ENCODE assay signal across 8 cellular contexts in the genomic region with DNA sequence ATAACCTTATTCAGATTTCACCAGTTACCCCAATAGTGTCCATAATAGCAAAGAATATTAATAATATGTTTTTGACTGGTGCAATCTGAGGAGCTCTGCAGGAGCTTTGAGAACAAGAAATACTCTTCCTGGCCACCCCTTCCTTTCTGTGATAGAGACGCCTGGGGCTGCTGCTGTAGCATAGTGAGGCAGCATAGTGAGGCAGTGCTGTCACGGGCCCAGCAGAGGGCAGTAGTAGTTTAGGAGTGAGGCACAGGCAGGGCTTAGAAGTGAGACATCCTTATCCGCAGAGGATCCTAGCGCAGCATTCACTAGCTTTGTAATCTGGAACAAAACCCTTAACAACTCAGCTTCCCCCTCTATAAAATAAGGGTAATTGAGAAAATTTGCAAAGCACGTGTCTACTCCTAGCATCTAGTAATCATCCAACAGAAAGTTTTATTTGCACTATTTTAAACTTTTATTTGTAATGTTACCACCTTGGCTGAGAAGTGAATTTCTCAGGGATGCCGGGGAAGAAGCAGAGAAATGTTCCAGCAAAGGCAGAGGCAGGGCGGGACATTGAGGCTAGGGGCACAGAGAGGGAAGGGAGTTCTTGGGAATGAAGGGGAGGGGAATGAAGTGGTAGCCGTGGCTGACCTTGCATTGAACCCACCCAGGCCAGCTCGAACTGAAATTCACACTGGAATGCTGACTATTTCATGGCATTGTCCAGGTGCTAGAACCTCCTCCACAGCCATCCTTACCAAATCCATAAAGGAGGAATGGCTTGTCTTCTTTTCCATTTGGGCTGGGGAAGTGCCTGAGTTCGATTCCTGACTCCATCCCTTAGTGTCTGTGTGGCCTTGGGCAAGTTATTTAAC.
A peak's percentile ranks its signal among the peaks of the same experiment; 100 is the strongest.
DNase-seq lines count a peak whose midpoint lies in the region; ATAC-seq and TF ChIP-seq lines count a peak whose summit lies in the region.

No MANE protein-coding gene starts in this region.

- no peaks in the 10 kb centered on the region for H3K79me2 ChIP-seq in H9 (ENCODE audit: insufficient read depth, low read length)
- no peaks in the 10 kb centered on the region for H3K79me2 ChIP-seq in MM.1S (ENCODE audit: low read length)
- no peaks in the 10 kb centered on the region for H3K79me2 ChIP-seq in trophoblast cell (ENCODE audit: control insufficient read depth, insufficient read depth, low read length, poor library complexity)

- H4K8ac ChIP-seq in H9 (replicated peaks; ENCODE audit: insufficient read length, low read depth, low read length) (no peak overlapping the region), trophoblast cell (ENCODE audit: low read depth, low read length) (no peak overlapping the region)

- no peak overlapping the region for H3K4me3 Mint-ChIP-seq in H9

- peaks cover 0 to 6% of the 10 kb centered on the region in 2 experiments; a peak in 1 of 4 replicates for H3K4me1 Mint-ChIP-seq in H9

- DNase-seq in GF-D8 (lab: John Stamatoyannopoulos, UW) (peak; percentile 9), H9 (peak; percentile 84), MM.1S (peak; percentile 63), SK-MEL-5 (ENCODE audit: low read depth, low spot score) (peak; percentile 91), globus pallidus (ENCODE audit: low spot score) (peak; percentile 85), trophoblast cell (peak; percentile 63 to 84), upper lobe of left lung (peak in 1 of 2 donors; percentile 78)
- peak; percentile 17 to 46 (median 24) for DNase-seq in activated naive CD4-positive, alpha-beta T cell (lab: John Stamatoyannopoulos, UW)

- no peak overlapping the region for H3K9ac ChIP-seq in H9 (ENCODE audit: extremely low read depth, insufficient read length, low read length)
- no peak overlapping the region for H3K9ac ChIP-seq in MM.1S (ENCODE audit: low read length)
- no peak overlapping the region for H3K9ac ChIP-seq in trophoblast cell (ENCODE audit: low read length)

- no peaks in the 10 kb centered on the region for H3K9me3 ChIP-seq in H9 (ENCODE audit: control insufficient read depth, low read depth, low read length)
- no peaks in the 10 kb centered on the region for H3K9me3 ChIP-seq in MM.1S (replicated peaks; ENCODE audit: insufficient read depth, low read length)
- no peaks in the 10 kb centered on the region for H3K9me3 ChIP-seq in trophoblast cell (ENCODE audit: insufficient read depth, low read depth, low read length)
- H3K9me3 ChIP-seq in upper lobe of left lung = no peaks in the 10 kb centered on the region

- H3K23ac ChIP-seq in H9 (ENCODE audit: insufficient read length, low read depth, low read length) (no peak overlapping the region), trophoblast cell (ENCODE audit: low read length) (no peak overlapping the region)

- no peaks in the 10 kb centered on the region for H3K36me3 ChIP-seq in MM.1S (replicated peaks; ENCODE audit: insufficient read depth, low read length)
- H3K36me3 ChIP-seq in trophoblast cell (ENCODE audit: control insufficient read depth in 1 of 2, insufficient read depth in 2 of 2, low read length in 2 of 2) = no peaks in the 10 kb centered on the region
- no peaks in the 10 kb centered on the region for H3K36me3 ChIP-seq in upper lobe of left lung

- H3K27me3 Mint-ChIP-seq in H9 (ENCODE audit: low read depth) = no peaks in the 10 kb centered on the region

- H2BK120ac ChIP-seq in H9 (ENCODE audit: low read depth, low read length, poor library complexity, severe bottlenecking) = no peak overlapping the region
- no peak overlapping the region for H2BK120ac ChIP-seq in trophoblast cell (ENCODE audit: insufficient read depth, low read length, poor library complexity)

- peak; percentile 97 for TF ChIP-seq CTCF in H9 (conservative IDR thresholded peaks at IDR 0.05)
- peak; percentile 93 for TF ChIP-seq CTCF in MM.1S (IDR thresholded peaks at IDR 0.05; ENCODE audit: low read length)
- peak; percentile 35 to 81 (median 71) for TF ChIP-seq CTCF in upper lobe of left lung (IDR thresholded peaks at IDR 0.05)

- no peak overlapping the region for H3K4me2 ChIP-seq in H9 (ENCODE audit: insufficient read depth, insufficient read length, low read length)
- H3K4me2 ChIP-seq in MM.1S (ENCODE audit: low read depth, low read length) = no peak overlapping the region
- no peak overlapping the region for H3K4me2 ChIP-seq in trophoblast cell (ENCODE audit: low read length)

- TF ChIP-seq POLR2A in upper lobe of left lung (IDR thresholded peaks at IDR 0.05) = no peak

- no peaks in the 10 kb centered on the region for H3K36me3 Mint-ChIP-seq in H9 (ENCODE audit: insufficient read depth in 1 of 3, low read depth in 3 of 3)

- H2BK5ac ChIP-seq in H9 (ENCODE audit: insufficient read length, low read length) = no peak overlapping the region
- H2BK5ac ChIP-seq in trophoblast cell (ENCODE audit: low read depth, low read length, poor library complexity) = no peak overlapping the region

- no peak overlapping the region for H3K18ac ChIP-seq in H9 (ENCODE audit: insufficient read length, low read depth, low read length)
- no peak overlapping the region for H3K18ac ChIP-seq in trophoblast cell (ENCODE audit: low read length)

- H3T11ph ChIP-seq in H9 (ENCODE audit: low read length) = no peak overlapping the region

- H4K91ac ChIP-seq in H9 (ENCODE audit: insufficient read length, low read depth, low read length) = no peak overlapping the region
- H4K91ac ChIP-seq in trophoblast cell (ENCODE audit: low read depth, low read length) = no peak overlapping the region

- H3K4ac ChIP-seq in H9 (ENCODE audit: low read depth, low read length) (no peak overlapping the region), trophoblast cell (ENCODE audit: low read depth, low read length) (no peak overlapping the region)

- no peak overlapping the region for H4K12ac ChIP-seq in trophoblast cell (ENCODE audit: low read depth, low read length)

- no peak overlapping the region for H2BK20ac ChIP-seq in H9 (ENCODE audit: low read depth, low read length, poor library complexity, severe bottlenecking)

- no peak overlapping the region for H3K56ac ChIP-seq in H9 (ENCODE audit: insufficient read length, low read depth, low read length)

- H2AFZ ChIP-seq in H9 (ENCODE audit: low read length) = no peak overlapping the region
- no peak overlapping the region for H2AFZ ChIP-seq in MM.1S (ENCODE audit: low read length)
- H2AFZ ChIP-seq in trophoblast cell (ENCODE audit: insufficient read depth, low read length, poor library complexity) = no peak overlapping the region

- H2BK12ac ChIP-seq in H9 (ENCODE audit: insufficient read length, low read depth, low read length) (no peak overlapping the region), trophoblast cell (ENCODE audit: low read length) (no peak overlapping the region)

- no peaks in the 10 kb centered on the region for H3K9me3 Mint-ChIP-seq in H9

- H2BK15ac ChIP-seq in H9 (ENCODE audit: low read depth, low read length) = no peak overlapping the region

- H3K4me1 ChIP-seq in H9 (ENCODE audit: insufficient read depth, low read length) (no peaks in the 10 kb centered on the region), MM.1S (ENCODE audit: low read length) (no peaks in the 10 kb centered on the region), trophoblast cell (ENCODE audit: control insufficient read depth in 1 of 2, insufficient read depth in 2 of 2, low read length in 2 of 2) (peaks cover 0 to 2% of the 10 kb centered on the region in 2 experiments), upper lobe of left lung (no peaks in the 10 kb centered on the region)

- TF ChIP-seq EP300 in upper lobe of left lung (IDR thresholded peaks at IDR 0.05) = no peak

- H4K20me1 ChIP-seq in H9 (ENCODE audit: control insufficient read depth, insufficient read depth, insufficient read length) (no peaks in the 10 kb centered on the region), MM.1S (ENCODE audit: insufficient read depth, low read length) (no peaks in the 10 kb centered on the region)

- H3F3A ChIP-seq in MM.1S (ENCODE audit: insufficient read depth, low read length) = no peaks in the 10 kb centered on the region

- no peaks in the 10 kb centered on the region for H3K23me2 ChIP-seq in H9 (ENCODE audit: insufficient read length, low read depth, low read length, poor library complexity, severe bottlenecking)

- H3K27ac ChIP-seq in H9 (ENCODE audit: insufficient read length, low read depth, low read length) (no peak overlapping the region), MM.1S (ENCODE audit: low read length) (no peak overlapping the region), trophoblast cell (ENCODE audit: low read depth, low read length) (no peak overlapping the region), upper lobe of left lung (no peak overlapping the region)

- H3K4me3 ChIP-seq in MM.1S (ENCODE audit: low read length) (no peak overlapping the region), trophoblast cell (ENCODE audit: low read depth, low read length) (no peak overlapping the region), upper lobe of left lung (no peak overlapping the region)

- no peaks in the 10 kb centered on the region for H3K9me2 ChIP-seq in MM.1S (replicated peaks; ENCODE audit: insufficient read depth, low read length)

- no peak overlapping the region for H4K5ac ChIP-seq in H9 (ENCODE audit: insufficient read length, low read depth, low read length)

- H3K27me3 ChIP-seq in H9 (ENCODE audit: insufficient read depth, low read length) = no peaks in the 10 kb centered on the region
- H3K27me3 ChIP-seq in MM.1S (replicated peaks; ENCODE audit: insufficient read depth, low read length) = no peaks in the 10 kb centered on the region
- H3K27me3 ChIP-seq in trophoblast cell (ENCODE audit: insufficient read depth, low read length) = no peaks in the 10 kb centered on the region
- no peaks in the 10 kb centered on the region for H3K27me3 ChIP-seq in upper lobe of left lung

- H3K79me1 ChIP-seq in H9 (ENCODE audit: insufficient read depth, low read depth, low read length, poor library complexity, severe bottlenecking) (no peaks in the 10 kb centered on the region), trophoblast cell (ENCODE audit: low read length) (no peaks in the 10 kb centered on the region)

- H2AK5ac ChIP-seq in H9 (ENCODE audit: insufficient read length, low read length) (no peak overlapping the region), trophoblast cell (ENCODE audit: low read length) (no peak overlapping the region)

- H3K14ac ChIP-seq in H9 (ENCODE audit: insufficient read depth, low read length) (no peak overlapping the region), trophoblast cell (ENCODE audit: low read length) (no peak overlapping the region)

- no peak overlapping the region for H3K27ac Mint-ChIP-seq in H9

- peak; percentile 92 to 97 for ATAC-seq in upper lobe of left lung (ENCODE audit: low FRiP score in 2 of 2)

- no CpG with 5 or more reads among the region's 10 CpGs for WGBS in H9 (ENCODE audit: extremely low coverage, insufficient read length, low lambda C conversion rate)
- WGBS in trophoblast cell (ENCODE audit: extremely low coverage, insufficient coverage, insufficient read length) = no CpG with 5 or more reads among the region's 10 CpGs
- WGBS in upper lobe of left lung, 2 donors = 43 to 45% methylated on average over 9 to 10 of the region's 10 CpGs

- in situ Hi-C loops in SK-MEL-5 (cut with HindIII; ENCODE audit: low pct_unique_long_range_greater_than_20kb, low sequenced_read_pairs) = no loop called here
